ENCODE assay signal across 8 cellular contexts in the genomic region with DNA sequence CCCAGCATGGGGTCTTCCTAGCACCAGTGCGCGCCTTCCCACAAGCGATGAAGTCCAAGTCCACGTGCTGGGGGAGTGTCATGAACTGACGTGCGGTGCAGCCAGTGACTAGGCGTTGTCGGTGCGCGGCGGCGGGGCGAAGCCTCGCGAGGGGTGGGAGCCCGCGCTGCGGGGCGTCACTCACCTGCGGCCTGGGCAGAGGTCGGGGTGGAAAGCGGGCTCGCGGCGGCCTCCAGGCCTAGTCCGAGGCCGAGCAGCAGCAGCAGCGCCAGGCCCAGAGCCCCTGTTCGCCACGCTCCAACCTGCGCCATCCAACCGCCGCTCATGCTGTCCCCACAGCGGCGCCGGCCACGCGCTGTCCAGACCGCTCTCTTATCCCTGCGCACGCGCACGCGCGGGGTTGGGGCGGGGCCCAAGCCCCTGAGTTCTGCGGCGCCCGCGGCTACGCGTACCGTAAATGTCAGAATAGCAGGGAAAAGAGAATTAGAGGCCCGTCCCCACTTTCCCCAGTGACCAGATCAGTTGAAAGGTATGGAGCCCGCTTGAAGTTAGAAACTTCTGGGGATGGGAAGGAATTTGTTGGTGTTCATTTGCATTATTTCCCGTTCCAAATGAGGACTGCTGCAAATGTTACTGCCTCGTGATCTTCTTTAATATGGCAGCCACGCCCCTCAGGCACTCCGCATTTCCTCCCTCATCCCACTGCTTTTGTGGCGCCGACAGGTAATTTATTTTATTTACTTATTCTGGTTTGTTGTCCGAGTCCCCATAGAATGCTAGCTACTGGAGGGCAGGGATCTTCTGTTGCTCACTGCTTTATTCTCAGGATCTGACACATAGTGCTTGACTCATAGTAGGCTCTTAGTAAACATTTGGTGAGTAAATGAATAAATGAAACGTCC. TPM values are rescaled to one million over a fixed set of nuclear protein-coding genes. Genes with fewer than 3 reads are reported as not detected.
DNase-seq lines count a peak whose midpoint lies in the region; ATAC-seq and TF ChIP-seq lines count a peak whose summit lies in the region.

Gene CD320, minus strand, starts transcription at position 394 of the 902 bp plus-strand sequence. Its CDS starts 68 bp downstream, at position 326.

- no peaks in the 10 kb centered on the region for H3F3A ChIP-seq in OCI-LY1 (ENCODE audit: insufficient read depth, low read length)

- H4K20me1 ChIP-seq in OCI-LY1 (ENCODE audit: insufficient read depth, low read length), result no peaks in the 10 kb centered on the region

- H3K9ac ChIP-seq in HUES64 (ENCODE audit: low read depth, low read length) (peak within 1 kb of the TSS; percentile 87), OCI-LY1 (ENCODE audit: low read length) (peak within 1 kb of the TSS; percentile 84)

- peaks cover 34% of the 10 kb centered on the region for H3K36me3 ChIP-seq in HUES64 (ENCODE audit: insufficient read depth, low read length)
- peaks cover 59% of the 10 kb centered on the region for H3K36me3 ChIP-seq in OCI-LY1 (ENCODE audit: insufficient read depth, low read length)

- H3K79me2 ChIP-seq in OCI-LY1 (ENCODE audit: insufficient read depth, low read length), result no peaks in the 10 kb centered on the region; the same call in 1 of the 2 replicates

- no peaks in the 10 kb centered on the region for H3K27me3 ChIP-seq in HUES64 (ENCODE audit: insufficient read depth, low read length)
- H3K27me3 ChIP-seq in OCI-LY1 (ENCODE audit: insufficient read depth, low read length), result no peaks in the 10 kb centered on the region

- H2AFZ ChIP-seq in OCI-LY1 (ENCODE audit: low read length), result no peak within 1 kb of the TSS

- TF ChIP-seq CTCF in OCI-LY1 (IDR thresholded peaks at IDR 0.05; ENCODE audit: low read length), result no peak
- TF ChIP-seq CTCF in epithelial cell of proximal tubule (conservative IDR thresholded peaks at IDR 0.05; ENCODE audit: low read depth, low read length), result no peak

- H3K9me2 ChIP-seq in OCI-LY1 (ENCODE audit: low read depth, low read length), result no peaks in the 10 kb centered on the region

- H3K4me3 ChIP-seq in HUES64 (ENCODE audit: low read length) (peak within 1 kb of the TSS; percentile 79), OCI-LY1 (ENCODE audit: low read depth, low read length, poor library complexity, severe bottlenecking) (peak within 1 kb of the TSS; percentile 70), epithelial cell of proximal tubule (ENCODE audit: low read depth, low read length) (peak within 1 kb of the TSS; percentile 72)

- 1% methylated on average over 61 of the region's 63 CpGs for WGBS in HUES64

- H3K4me2 ChIP-seq in OCI-LY1 (ENCODE audit: low read length), result peak within 1 kb of the TSS; percentile 91

- ATAC-seq in GM21360 (IDR thresholded peaks at IDR 0.05; ENCODE audit: unreplicated experiment), result peak; percentile 66

- DNase-seq in COLO668 (lab: John Stamatoyannopoulos, UW; ENCODE audit: unreplicated experiment) (peak; percentile 95), activated T-cell treated with anti-CD3 and anti-CD28 coated beads for 4 hours (peak; percentile 77), epithelial cell of proximal tubule (ENCODE audit: low read depth) (peak; percentile 40), mucosa of gallbladder (ENCODE audit: low spot score) (peak; percentile 92)
- peak; percentile 64 to 66 for DNase-seq in stimulated activated CD8-positive, alpha-beta memory T cell treated with anti-CD3 and anti-CD28 coated beads, Interleukin-4, amount 100 ng/mL, for 1 hour (ENCODE audit: low read depth in 2 of 2, low spot score in 1 of 2)

- H3K27ac ChIP-seq in HUES64 (ENCODE audit: low read depth, low read length) (peak within 1 kb of the TSS; percentile 82), OCI-LY1 (ENCODE audit: low read depth, low read length, poor library complexity, severe bottlenecking) (peak within 1 kb of the TSS; percentile 42)

- H3K4me1 ChIP-seq in HUES64 (ENCODE audit: insufficient read depth, low read length) (0 out of 2 replicates have a peak, but pooled peaks cover 3% of the 10 kb centered on the region), OCI-LY1 (ENCODE audit: insufficient read depth, low read length, severe bottlenecking) (peaks cover 22% of the 10 kb centered on the region)

- H3K9me3 ChIP-seq in HUES64 (ENCODE audit: insufficient read depth, low read depth, low read length) (no peaks in the 10 kb centered on the region), OCI-LY1 (ENCODE audit: low read length) (no peaks in the 10 kb centered on the region)

RNA-seq across cellular contexts. Expression of gene CD320, which starts in this region (rescaled TPM):
- polyA plus RNA-seq in HUES64 (2013, experiment 1 of 2), result 68.8 TPM
- polyA plus RNA-seq in HUES64 (2013, experiment 2 of 2), result 67.1 TPM
- total RNA-seq in epithelial cell of proximal tubule (198 and 238 TPM in 2 replicates), mucosa of gallbladder (52.2 TPM)

Comparison
In these comparisons a context has a peak if more than half of its experiments do, and no peak if none do; other contexts are left out.
1. Peak in every context shown above with its lines: DNase-seq, ATAC-seq, H3K4me3 ChIP-seq and H3K27ac ChIP-seq.
2. DNase-seq: peak in every context shown above with its lines; median percentile 95 in COLO668; 92 in mucosa of gallbladder; 77 in activated T-cell treated with anti-CD3 and anti-CD28 coated beads for 4 hours; 65 in stimulated activated CD8-positive, alpha-beta memory T cell treated with anti-CD3 and anti-CD28 coated beads, Interleukin-4, amount 100 ng/mL, for 1 hour; 40 in epithelial cell of proximal tubule.